Comparison of ENCODE assay signal across 2 cellular contexts in genomic region chr3:38090453-38090852, GRCh38.
TF ChIP-seq lines count a peak whose summit lies in the region.

No MANE protein-coding gene starts in this region.

TF ChIP-seq in HepG2, 621 proteins besides CTCF, POLR2A, EP300 and RAD21:
- TF ChIP-seq MAFK (conservative IDR thresholded peaks at IDR 0.05 in 1 of 2, IDR thresholded peaks at IDR 0.05 in 1 of 2; ENCODE audit: low read length in 2 of 2): peak; percentile 63 to 85
- TF ChIP-seq ATF1 (CRISPR knock-in tag; IDR thresholded peaks at IDR 0.05): no peak
- TF ChIP-seq MAFF (IDR thresholded peaks at IDR 0.05; ENCODE audit: low read depth, low read length): peak; percentile 72

TF ChIP-seq in H1, 55 proteins besides CTCF, POLR2A, EP300 and RAD21:
- TF ChIP-seq SIN3A (conservative IDR thresholded peaks at IDR 0.05 in 1 of 2, IDR thresholded peaks at IDR 0.05 in 1 of 2; ENCODE audit: low read depth in 1 of 2, low read length in 2 of 2) (no peak), BACH1 (IDR thresholded peaks at IDR 0.05; ENCODE audit: low read length) (no peak), SP2 (IDR thresholded peaks at IDR 0.05; ENCODE audit: low read length) (no peak), MAFK (IDR thresholded peaks at IDR 0.05; ENCODE audit: low read depth, low read length) (peak; percentile 20; the same call in 1 of the 2 replicates), JUN (IDR thresholded peaks at IDR 0.05; ENCODE audit: low read depth, low read length) (no peak), E2F6 (IDR thresholded peaks at IDR 0.05) (no peak)
